Comparison of ENCODE assay signal across 8 cellular contexts in the genomic region with DNA sequence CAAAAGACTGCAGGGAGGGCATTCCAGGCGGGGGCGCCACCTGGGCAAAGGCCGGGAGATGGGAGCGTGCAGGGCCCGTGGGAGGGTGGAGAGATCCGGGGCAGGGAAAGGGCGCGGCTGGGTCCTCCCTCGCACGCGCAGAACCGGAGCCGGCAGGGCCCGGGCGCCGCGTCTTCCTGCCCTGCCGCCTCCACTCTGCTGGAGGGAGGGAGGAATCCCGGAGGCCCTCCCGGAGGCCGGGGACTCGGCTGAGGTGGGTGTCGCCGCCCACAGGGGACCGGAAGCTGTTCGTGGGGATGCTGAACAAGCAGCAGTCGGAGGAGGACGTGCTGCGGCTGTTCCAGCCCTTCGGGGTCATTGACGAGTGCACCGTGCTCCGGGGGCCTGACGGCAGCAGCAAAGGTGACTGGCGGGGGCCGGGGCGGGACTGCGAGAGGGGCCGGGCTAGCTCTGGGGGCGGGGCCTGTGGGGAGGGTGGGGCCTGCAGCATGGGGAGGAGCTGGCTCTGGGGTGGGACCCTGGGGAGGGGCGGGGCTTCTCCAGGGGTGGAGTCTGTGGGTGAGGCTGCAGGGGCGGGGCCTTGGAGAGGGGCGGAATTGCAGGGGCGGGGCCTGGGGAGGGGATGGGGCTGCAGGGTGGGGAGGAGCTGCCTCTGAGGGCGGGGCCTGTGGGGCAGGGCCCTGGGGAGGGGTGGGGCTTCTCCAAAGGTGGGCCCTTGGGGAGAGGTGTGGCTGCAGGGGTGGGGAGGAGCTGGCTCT. TPM values are rescaled to one million over a fixed set of nuclear protein-coding genes. Genes with fewer than 3 reads are reported as not detected.
DNase-seq lines count a peak whose midpoint lies in the region; ATAC-seq and TF ChIP-seq lines count a peak whose summit lies in the region.

No MANE protein-coding gene starts in this region.

- no peaks in the 10 kb centered on the region; a peak in 1 of 22 replicates for H3K36me3 ChIP-seq in BLaER1 treated with 17β-estradiol and CSF1 and Interleukin-3, amounts not matched to agents 10 nM and 100 nM
- no peaks in the 10 kb centered on the region for H3K36me3 ChIP-seq in duodenal mucosa (ENCODE audit: control insufficient read depth in 1 of 2, insufficient read depth in 2 of 2, low read length in 2 of 2)

- peaks cover 0 to 6% (median 0%) of the 10 kb centered on the region in 11 experiments; a peak in 2 of 22 replicates for H4K20me1 ChIP-seq in BLaER1 treated with 17β-estradiol and CSF1 and Interleukin-3, amounts not matched to agents 10 nM and 100 nM

- H3K36me3 Mint-ChIP-seq in HFFc6 (ENCODE audit: low read depth) (no peaks in the 10 kb centered on the region), memory B cell (peaks cover 9% of the 10 kb centered on the region)
- H3K36me3 Mint-ChIP-seq in activated CD4-positive, alpha-beta memory T cell treated with anti-CD3 and anti-CD28 coated beads for 36 hours = no peaks in the 10 kb centered on the region

- POLR2A ChIA-PET in activated CD4-positive, alpha-beta memory T cell treated with anti-CD3 and anti-CD28 coated beads for 36 hours (lab: Charles Lee) = no interaction called here

- H3K4me1 Mint-ChIP-seq in HFFc6 (ENCODE audit: low read depth) = peaks cover 6% of the 10 kb centered on the region; the same call in 1 of the 2 replicates
- peaks cover 10% of the 10 kb centered on the region for H3K4me1 Mint-ChIP-seq in activated CD4-positive, alpha-beta memory T cell treated with anti-CD3 and anti-CD28 coated beads for 36 hours (ENCODE audit: low read depth)
- peaks cover 8% of the 10 kb centered on the region for H3K4me1 Mint-ChIP-seq in memory B cell

- peak overlapping the region in 10 of 11 experiments; percentile 23 to 76 (median 60); a peak in 19 of 22 replicates for H3K27ac ChIP-seq in BLaER1 treated with 17β-estradiol and CSF1 and Interleukin-3, amounts not matched to agents 10 nM and 100 nM
- no peak overlapping the region for H3K27ac ChIP-seq in duodenal mucosa (ENCODE audit: low read depth, low read length)

- peaks cover 6 to 27% (median 16%) of the 10 kb centered on the region in 10 experiments for H3K4me1 ChIP-seq in BLaER1 treated with 17β-estradiol and CSF1 and Interleukin-3, amounts not matched to agents 10 nM and 100 nM
- H3K4me1 ChIP-seq in duodenal mucosa (ENCODE audit: control insufficient read depth in 1 of 2, insufficient read depth in 2 of 2, low read length in 2 of 2) = peaks cover 0 to 8% of the 10 kb centered on the region in 2 donors

- H3K9me3 Mint-ChIP-seq in HFFc6 = peaks cover 13% of the 10 kb centered on the region
- peaks cover 7% of the 10 kb centered on the region for H3K9me3 Mint-ChIP-seq in activated CD4-positive, alpha-beta memory T cell treated with anti-CD3 and anti-CD28 coated beads for 36 hours
- H3K9me3 Mint-ChIP-seq in memory B cell = peaks cover 3% of the 10 kb centered on the region

- peaks cover 21 to 32% (median 24%) of the 10 kb centered on the region in 11 experiments for H3K27me3 ChIP-seq in BLaER1 treated with 17β-estradiol and CSF1 and Interleukin-3, amounts not matched to agents 10 nM and 100 nM
- H3K27me3 ChIP-seq in duodenal mucosa (ENCODE audit: control insufficient read depth in 1 of 2, insufficient read depth in 2 of 2, low read length in 2 of 2) = peaks cover 11 to 23% of the 10 kb centered on the region in 2 donors

- H3K4me3 Mint-ChIP-seq in HFFc6 (peak overlapping the region; percentile 76), memory B cell (peak overlapping the region; percentile 89)
- peak overlapping the region; percentile 80 for H3K4me3 Mint-ChIP-seq in activated CD4-positive, alpha-beta memory T cell treated with anti-CD3 and anti-CD28 coated beads for 36 hours

- ATAC-seq in memory B cell (ENCODE audit: low read depth) (peak; percentile 72), GM18868 (IDR thresholded peaks at IDR 0.05; ENCODE audit: unreplicated experiment) (no peak)

- peak overlapping the region; percentile 62 to 77 (median 72); a peak in 21 of 22 replicates for H3K9ac ChIP-seq in BLaER1 treated with 17β-estradiol and CSF1 and Interleukin-3, amounts not matched to agents 10 nM and 100 nM
- H3K9ac ChIP-seq in duodenal mucosa (ENCODE audit: low read depth in 1 of 2, low read length in 2 of 2) = no peak overlapping the region

- CTCF ChIA-PET in activated CD4-positive, alpha-beta memory T cell treated with anti-CD3 and anti-CD28 coated beads for 36 hours (lab: Charles Lee) = interaction anchor here (0.8 to 1.9 kb wide), 10 partner anchors 8 to 325 kb away, joined by 3 to 11 read pairs (median 3); no protein-coding TSS in a partner anchor

- H3K4me2 ChIP-seq in BLaER1 treated with 17β-estradiol and CSF1 and Interleukin-3, amounts not matched to agents 10 nM and 100 nM = peak overlapping the region; percentile 74 to 97 (median 92)

- peak; percentile 76 for TF ChIP-seq CTCF in HFFc6 (IDR thresholded peaks at IDR 0.05)

- H3K27ac Mint-ChIP-seq in HFFc6 = peak overlapping the region; percentile 35; the same call in 1 of the 2 replicates
- peak overlapping the region; percentile 67 for H3K27ac Mint-ChIP-seq in activated CD4-positive, alpha-beta memory T cell treated with anti-CD3 and anti-CD28 coated beads for 36 hours
- H3K27ac Mint-ChIP-seq in memory B cell = no peak overlapping the region

- H3K4me3 ChIP-seq in BLaER1 treated with 17β-estradiol and CSF1 and Interleukin-3, amounts not matched to agents 10 nM and 100 nM = peak overlapping the region; percentile 61 to 75 (median 69)
- H3K4me3 ChIP-seq in duodenal mucosa (ENCODE audit: low read depth in 1 of 2, low read length in 2 of 2) = peak overlapping the region; percentile 57 to 62

- DNase-seq in HFFc6 (peak; percentile 55), NCI-H82 (lab: John Stamatoyannopoulos, UW) (peak; percentile 91), memory B cell (ENCODE audit: low spot score in 2 of 2) (peak; percentile 29 to 52)
- peak; percentile 96 for DNase-seq in activated CD4-positive, alpha-beta memory T cell treated with anti-CD3 and anti-CD28 coated beads for 36 hours
- DNase-seq in stimulated activated CD8-positive, alpha-beta memory T cell treated with anti-CD3 and anti-CD28 coated beads, Interleukin-15, amount 100 ng/mL, for 4 hours (ENCODE audit: low read depth in 2 of 2) = peak; percentile 66 to 76

- intact Hi-C loops in activated CD4-positive, alpha-beta memory T cell treated with anti-CD3 and anti-CD28 coated beads for 36 hours (cut with micrococcal nuclease) = loop anchor here (1.0 kb wide), 1 partner anchor 10 kb away; no protein-coding TSS in a partner anchor

- H3K27me3 Mint-ChIP-seq in HFFc6 (ENCODE audit: insufficient read depth) (peaks cover 20% of the 10 kb centered on the region), memory B cell (peaks cover 36% of the 10 kb centered on the region)
- H3K27me3 Mint-ChIP-seq in activated CD4-positive, alpha-beta memory T cell treated with anti-CD3 and anti-CD28 coated beads for 36 hours = peaks cover 13% of the 10 kb centered on the region

- peaks cover 10 to 15% (median 12%) of the 10 kb centered on the region in 11 experiments for H3K9me3 ChIP-seq in BLaER1 treated with 17β-estradiol and CSF1 and Interleukin-3, amounts not matched to agents 10 nM and 100 nM (replicated peaks in 1 of 11)
- H3K9me3 ChIP-seq in duodenal mucosa (ENCODE audit: control insufficient read depth in 1 of 2, low read length in 2 of 2) = peaks cover 0 to 2% of the 10 kb centered on the region in 2 donors

RNA-seq across cellular contexts. Expression of gene CELF5, which starts 51.3 kb away (rescaled TPM):
- under 1 TPM in 3 of 6 experiments, not detected in 3; 0.20 to 0.46 (median 0.30) TPM for total RNA-seq in HFFc6 (2021; fragmentation: NEBNext Ultra II Directional; extraction: Animal tissue kit (Norgen Biotek cat#: 25700))
- total RNA-seq in activated CD4-positive, alpha-beta memory T cell treated with anti-CD3 and anti-CD28 coated beads for 36 hours = under 1 TPM in 1 of 2 experiments, not detected in 1; 0.14 TPM

Comparison
In these comparisons a context has a peak if more than half of its experiments do, and no peak if none do; other contexts are left out.
1. H3K9ac ChIP-seq: peak in BLaER1 treated with 17β-estradiol and CSF1 and Interleukin-3, amounts not matched to agents 10 nM and 100 nM (11 of 11); none in duodenal mucosa (0 of 2).
2. DNase-seq: peak in every context shown above with its lines; median percentile 96 in activated CD4-positive, alpha-beta memory T cell treated with anti-CD3 and anti-CD28 coated beads for 36 hours; 91 in NCI-H82; 71 in stimulated activated CD8-positive, alpha-beta memory T cell treated with anti-CD3 and anti-CD28 coated beads, Interleukin-15, amount 100 ng/mL, for 4 hours; 55 in HFFc6; 40 in memory B cell.
3. Peak in every context shown above with its lines, with median percentiles within 50 percentile points of each other: H3K4me3 Mint-ChIP-seq.